Comparison of ENCODE assay signal across 9 cellular contexts in genomic region chr1:143680304-143680703, GRCh38.
"Had no signal": no experiment of that assay in that cellular context is flagged by ENCODE, and none has a peak within 500 bp of the region (broad histone marks: within the 10 kb centered on the region; RNA-seq: fewer than 3 reads in every experiment).

No MANE protein-coding gene starts in this region.

- H3K9me3 ChIP-seq: HAP-1 had no signal

- H3K4me3 ChIP-seq: GM23248, HAP-1 had no signal

- DNase-seq: GM23248, GOT3, H7, HFFc6, KBM-7 had no signal

- H3K4me1 ChIP-seq: HAP-1 had no signal

- ATAC-seq: HCT116, HepG2 had no signal

- H3K36me3 ChIP-seq: HAP-1 had no signal

- H3K27ac ChIP-seq: GM23248, HL-60 had no signal

- H2AFZ ChIP-seq: GM23248 had no signal

- H3K9ac ChIP-seq: GM23248 had no signal
